Comparison of ENCODE assay signal across 13 cellular contexts in genomic region chr2:9110893-9111569, GRCh38.
DNase-seq lines count a peak whose midpoint lies in the region; ATAC-seq and TF ChIP-seq lines count a peak whose summit lies in the region.
"Had no signal": no experiment of that assay in that cellular context is flagged by ENCODE, and none has a peak within 500 bp of the region (broad histone marks: within the 10 kb centered on the region; RNA-seq: fewer than 3 reads in every experiment).

No MANE protein-coding gene starts in this region.

- CTCF ChIA-PET in MCF 10A (lab: Yijun Ruan, JAX) = interaction anchor here (0.6 to 1.5 kb wide), 7 partner anchors 21 to 315 kb away, joined by 3 to 6 read pairs (median 4); no protein-coding TSS in a partner anchor

- H3K36me3 Mint-ChIP-seq in MCF 10A (ENCODE audit: insufficient read depth, unreplicated experiment) = no peaks in the 10 kb centered on the region
- H3K36me3 Mint-ChIP-seq in stimulated activated naive B cell treated with anti-CD40 and anti-IgM and Interleukin-4, amounts not matched to agents 10 μg/mL and 1 μg/mL and 100 μg/mL, for 72 hours = no peaks in the 10 kb centered on the region

- POLR2A ChIA-PET in MCF 10A (lab: Yijun Ruan, JAX) = interaction anchor here (0.6 to 2.4 kb wide), 6 partner anchors 8 to 737 kb away, joined by 3 to 9 read pairs (median 4); partner anchors contain the start of gene MBOAT2

- TF ChIP-seq POLR2A in breast epithelium (IDR thresholded peaks at IDR 0.05) (no peak), erythroblast (IDR thresholded peaks at IDR 0.05; ENCODE audit: low read length) (no peak)

- TF ChIP-seq CTCF in MCF 10A (IDR thresholded peaks at IDR 0.05; ENCODE audit: unreplicated experiment) (no peak), breast epithelium (IDR thresholded peaks at IDR 0.05) (no peak)

- intact Hi-C loops in MCF 10A (cut with micrococcal nuclease) = loop anchor here (5.0 to 10.0 kb wide), 2 partner anchors 56 to 109 kb away; partner anchors contain the start of gene MBOAT2
- intact Hi-C loops in breast epithelium (cut with DNase I; ENCODE audit: low total_unique reads) = no loop called here

- no peaks in the 10 kb centered on the region for H3K9me3 ChIP-seq in breast epithelium

- H3K4me3 ChIP-seq in breast epithelium = no peak overlapping the region

- ATAC-seq in stimulated activated naive B cell treated with anti-CD40 and anti-IgM and Interleukin-4, amounts not matched to agents 10 μg/mL and 1 μg/mL and 100 μg/mL, for 72 hours (replicated peaks) = no peak
- no peak for ATAC-seq in HG03039 (IDR thresholded peaks at IDR 0.05; ENCODE audit: unreplicated experiment)
- ATAC-seq: activated CD8-positive, alpha-beta T cell treated with anti-CD3 and anti-CD28 coated beads for 36 hours; activated naive CD8-positive, alpha-beta T cell treated with anti-CD3 and anti-CD28 coated beads, Interleukin-2, amount 50 U/mL, for 24 hours; stimulated activated naive CD8-positive, alpha-beta T cell treated with anti-CD3 and anti-CD28 coated beads, Interleukin-15, Interleukin-2, amounts not matched to agents 100 U/mL and 50 U/mL, for 24 hours had no signal

- no TSS peak for BruUV-seq in MCF 10A (replicated peaks; lab: Mats Ljungman, UMichigan)

- no peak overlapping the region for H3K27ac Mint-ChIP-seq in MCF 10A (ENCODE audit: low read depth, unreplicated experiment)
- H3K27ac Mint-ChIP-seq in stimulated activated naive B cell treated with anti-CD40 and anti-IgM and Interleukin-4, amounts not matched to agents 10 μg/mL and 1 μg/mL and 100 μg/mL, for 72 hours = peak overlapping the region; percentile 86
- H3K27ac Mint-ChIP-seq: activated CD8-positive, alpha-beta T cell treated with anti-CD3 and anti-CD28 coated beads for 36 hours; activated naive CD8-positive, alpha-beta T cell treated with anti-CD3 and anti-CD28 coated beads, Interleukin-2, amount 50 U/mL, for 24 hours had no signal

- no peaks in the 10 kb centered on the region for H3K4me1 ChIP-seq in breast epithelium

- no peaks in the 10 kb centered on the region for H3K9me3 Mint-ChIP-seq in MCF 10A (ENCODE audit: unreplicated experiment)
- no peaks in the 10 kb centered on the region for H3K9me3 Mint-ChIP-seq in stimulated activated naive B cell treated with anti-CD40 and anti-IgM and Interleukin-4, amounts not matched to agents 10 μg/mL and 1 μg/mL and 100 μg/mL, for 72 hours
- H3K9me3 Mint-ChIP-seq: activated CD8-positive, alpha-beta T cell treated with anti-CD3 and anti-CD28 coated beads for 36 hours; activated naive CD8-positive, alpha-beta T cell treated with anti-CD3 and anti-CD28 coated beads, Interleukin-2, amount 50 U/mL, for 24 hours had no signal

- DNase-seq in MCF 10A (ENCODE audit: unreplicated experiment) (peak; percentile 32), breast epithelium (ENCODE audit: low spot score in 2 of 2) (no peak), RPMI7951 (ENCODE audit: low read depth) (peak; percentile 49), erythroblast (lab: John Stamatoyannopoulos, UW) (peak; percentile 16 to 21), hypothalamus (lab: John Stamatoyannopoulos, UW) (no peak), foreskin melanocyte (no peak)
- no peak for DNase-seq in stimulated activated naive B cell treated with anti-CD40 and anti-IgM and Interleukin-4, amounts not matched to agents 10 μg/mL and 1 μg/mL and 100 μg/mL, for 72 hours
- DNase-seq: activated CD8-positive, alpha-beta T cell treated with anti-CD3 and anti-CD28 coated beads for 36 hours; activated naive CD8-positive, alpha-beta T cell treated with anti-CD3 and anti-CD28 coated beads, Interleukin-2, amount 50 U/mL, for 24 hours; AML-193; NCI-H1105 treated with DMSO at 0.1 percent for 48 hours; stimulated activated naive CD8-positive, alpha-beta T cell treated with anti-CD3 and anti-CD28 coated beads, Interleukin-15, Interleukin-2, amounts not matched to agents 100 U/mL and 50 U/mL, for 24 hours had no signal

- H3K27me3 ChIP-seq in breast epithelium = no peaks in the 10 kb centered on the region

- peaks cover 29% of the 10 kb centered on the region for H3K4me1 Mint-ChIP-seq in MCF 10A (ENCODE audit: insufficient read depth, unreplicated experiment)
- H3K4me1 Mint-ChIP-seq in stimulated activated naive B cell treated with anti-CD40 and anti-IgM and Interleukin-4, amounts not matched to agents 10 μg/mL and 1 μg/mL and 100 μg/mL, for 72 hours = peaks cover 0 to 2% of the 10 kb centered on the region in 2 donors
- H3K4me1 Mint-ChIP-seq: activated naive CD8-positive, alpha-beta T cell treated with anti-CD3 and anti-CD28 coated beads, Interleukin-2, amount 50 U/mL, for 24 hours had no signal

- H3K27me3 Mint-ChIP-seq in MCF 10A (ENCODE audit: insufficient read depth, unreplicated experiment) = no peaks in the 10 kb centered on the region
- H3K27me3 Mint-ChIP-seq in stimulated activated naive B cell treated with anti-CD40 and anti-IgM and Interleukin-4, amounts not matched to agents 10 μg/mL and 1 μg/mL and 100 μg/mL, for 72 hours = peaks cover 13 to 23% of the 10 kb centered on the region in 2 donors

- H3K27ac ChIP-seq in breast epithelium = no peak overlapping the region

- no peak overlapping the region for H3K4me3 Mint-ChIP-seq in MCF 10A (ENCODE audit: unreplicated experiment)
- H3K4me3 Mint-ChIP-seq in stimulated activated naive B cell treated with anti-CD40 and anti-IgM and Interleukin-4, amounts not matched to agents 10 μg/mL and 1 μg/mL and 100 μg/mL, for 72 hours = no peak overlapping the region
- H3K4me3 Mint-ChIP-seq: activated CD8-positive, alpha-beta T cell treated with anti-CD3 and anti-CD28 coated beads for 36 hours; activated naive CD8-positive, alpha-beta T cell treated with anti-CD3 and anti-CD28 coated beads, Interleukin-2, amount 50 U/mL, for 24 hours had no signal

- no peaks in the 10 kb centered on the region for H3K36me3 ChIP-seq in breast epithelium

Comparison
In these comparisons a context has a peak if more than half of its experiments do, and no peak if none do; other contexts are left out.
1. DNase-seq: peak in MCF 10A (single experiment), RPMI7951 (single experiment) and erythroblast (2 of 2); none in breast epithelium (0 of 2), stimulated activated naive B cell treated with anti-CD40 and anti-IgM and Interleukin-4, amounts not matched to agents 10 μg/mL and 1 μg/mL and 100 μg/mL, for 72 hours (single experiment), hypothalamus (0 of 51) and foreskin melanocyte (single experiment).